29 cellular contexts compared by ENCODE assay signal in the genomic region with DNA sequence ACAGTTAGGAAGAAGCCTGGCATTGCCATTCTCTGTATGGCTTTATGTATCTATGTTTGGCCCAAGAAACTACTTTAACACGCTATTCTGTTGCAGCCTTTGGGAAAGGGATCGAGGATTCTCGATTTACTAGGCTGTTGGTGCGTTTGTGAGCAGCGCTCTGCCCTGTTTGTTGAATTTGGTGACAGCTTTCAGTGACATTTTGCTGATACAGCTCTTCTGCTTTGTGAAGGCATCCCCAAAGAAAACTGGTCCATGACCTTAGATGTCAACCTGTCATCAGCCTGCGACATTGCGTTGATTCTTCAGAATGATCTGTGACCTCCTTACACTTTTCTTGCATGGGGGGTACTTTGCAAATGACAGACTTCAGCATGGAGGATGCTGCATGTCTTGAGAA.
"Had no signal": no experiment of that assay in that cellular context is flagged by ENCODE, and none has a peak within 500 bp of the region (broad histone marks: within the 10 kb centered on the region; RNA-seq: fewer than 3 reads in every experiment).

No MANE protein-coding gene starts in this region.

- H3K4me1 ChIP-seq: parathyroid adenoma, psoas muscle, testis, transverse colon, uterus had no signal

- H3K79me2 ChIP-seq: parathyroid adenoma had no signal

- H2AFZ ChIP-seq: neural progenitor cell, parathyroid adenoma had no signal

- H3K4me2 ChIP-seq: neural progenitor cell had no signal

- H3K27me3 ChIP-seq: neural progenitor cell, ovary, suprapubic skin, testis, tibial artery, transverse colon, upper lobe of right lung, uterus had no signal

- H3K27me3 Mint-ChIP-seq: naive thymus-derived CD4-positive, alpha-beta T cell; progenitor cell of endocrine pancreas; stimulated activated naive CD8-positive, alpha-beta T cell treated with anti-CD3 and anti-CD28 coated beads, Interleukin-15, amount 100 ng/mL, for 72 hours had no signal

- H3K36me3 ChIP-seq: neural progenitor cell, ovary, suprapubic skin, tibial artery, transverse colon, upper lobe of right lung, uterus had no signal

- H3K36me3 Mint-ChIP-seq: neural progenitor cell, type B pancreatic cell had no signal

- H3K9ac ChIP-seq: neural progenitor cell, parathyroid adenoma had no signal

- H3K9me3 ChIP-seq: ovary, psoas muscle, suprapubic skin, testis, tibial artery, transverse colon, upper lobe of right lung, uterus had no signal

- DNase-seq: naive thymus-derived CD4-positive, alpha-beta T cell; natural killer cell; occipital lobe; ovary; posterior cingulate gyrus; psoas muscle; right cardiac atrium; stimulated activated CD4-positive, alpha-beta T cell treated with anti-CD3 and anti-CD28 coated beads, Interleukin-15, amount 100 ng/mL, for 24 hours; stimulated activated CD4-positive, alpha-beta T cell treated with anti-CD3 and anti-CD28 coated beads, Interleukin-2, amount 100 ng/mL, for 24 hours; stimulated activated CD4-positive, alpha-beta T cell treated with anti-CD3 and anti-CD28 coated beads, Interleukin-2, amount 100 ng/mL, for 48 hours; stimulated activated CD4-positive, alpha-beta T cell treated with anti-CD3 and anti-CD28 coated beads, Interleukin-4, amount 100 ng/mL, for 24 hours; stimulated activated naive CD4-positive, alpha-beta T cell; stimulated activated naive CD8-positive, alpha-beta T cell treated with anti-CD3 and anti-CD28 coated beads, Interleukin-15, amount 100 ng/mL, for 72 hours; stimulated activated naive CD8-positive, alpha-beta T cell treated with anti-CD3 and anti-CD28 coated beads, Interleukin-15, Interleukin-2, amounts not matched to agents 100 U/mL and 50 U/mL, for 24 hours; substantia nigra; testis; tibial artery; transverse colon; upper lobe of right lung; uterus had no signal

- H3K27ac ChIP-seq: neural progenitor cell, ovary, parathyroid adenoma, psoas muscle, suprapubic skin, testis, transverse colon, upper lobe of right lung, uterus had no signal

- H3K4me1 Mint-ChIP-seq: neural progenitor cell had no signal

- ATAC-seq: naive thymus-derived CD4-positive, alpha-beta T cell; natural killer cell; psoas muscle; right cardiac atrium; sciatic nerve; stimulated activated effector memory CD8-positive, alpha-beta T cell treated with anti-CD3 and anti-CD28 coated beads, Interleukin-12 subunit alpha, Interleukin-12 subunit beta, amount 100 ng/mL, for 72 hours; stimulated activated naive CD8-positive, alpha-beta T cell treated with anti-CD3 and anti-CD28 coated beads, Interleukin-15, amount 100 ng/mL, for 72 hours; stimulated activated naive CD8-positive, alpha-beta T cell treated with anti-CD3 and anti-CD28 coated beads, Interleukin-15, Interleukin-2, amounts not matched to agents 100 U/mL and 50 U/mL, for 24 hours; upper lobe of right lung had no signal

- H3K4me3 Mint-ChIP-seq: naive thymus-derived CD4-positive, alpha-beta T cell; natural killer cell; nephron; neural progenitor cell; stimulated activated effector memory CD8-positive, alpha-beta T cell treated with anti-CD3 and anti-CD28 coated beads, Interleukin-12 subunit alpha, Interleukin-12 subunit beta, amount 100 ng/mL, for 72 hours; stimulated activated naive CD8-positive, alpha-beta T cell treated with anti-CD3 and anti-CD28 coated beads, Interleukin-15, amount 100 ng/mL, for 72 hours; type B pancreatic cell had no signal

- H3K27ac Mint-ChIP-seq: natural killer cell; nephron; neural progenitor cell; progenitor cell of endocrine pancreas; stimulated activated effector memory CD8-positive, alpha-beta T cell treated with anti-CD3 and anti-CD28 coated beads, Interleukin-12 subunit alpha, Interleukin-12 subunit beta, amount 100 ng/mL, for 72 hours; stimulated activated naive CD8-positive, alpha-beta T cell treated with anti-CD3 and anti-CD28 coated beads, Interleukin-15, amount 100 ng/mL, for 72 hours; type B pancreatic cell had no signal

- H3K4me3 ChIP-seq: neural progenitor cell, ovary, psoas muscle, skin epidermis, suprapubic skin, testis, tibial artery, transverse colon, upper lobe of right lung, uterus had no signal

- H3K9me3 Mint-ChIP-seq: natural killer cell; nephron; neural progenitor cell; stimulated activated effector memory CD8-positive, alpha-beta T cell treated with anti-CD3 and anti-CD28 coated beads, Interleukin-12 subunit alpha, Interleukin-12 subunit beta, amount 100 ng/mL, for 72 hours; stimulated activated naive CD8-positive, alpha-beta T cell treated with anti-CD3 and anti-CD28 coated beads, Interleukin-15, amount 100 ng/mL, for 72 hours; type B pancreatic cell had no signal
